14 cellular contexts compared by ENCODE assay signal in the genomic region with DNA sequence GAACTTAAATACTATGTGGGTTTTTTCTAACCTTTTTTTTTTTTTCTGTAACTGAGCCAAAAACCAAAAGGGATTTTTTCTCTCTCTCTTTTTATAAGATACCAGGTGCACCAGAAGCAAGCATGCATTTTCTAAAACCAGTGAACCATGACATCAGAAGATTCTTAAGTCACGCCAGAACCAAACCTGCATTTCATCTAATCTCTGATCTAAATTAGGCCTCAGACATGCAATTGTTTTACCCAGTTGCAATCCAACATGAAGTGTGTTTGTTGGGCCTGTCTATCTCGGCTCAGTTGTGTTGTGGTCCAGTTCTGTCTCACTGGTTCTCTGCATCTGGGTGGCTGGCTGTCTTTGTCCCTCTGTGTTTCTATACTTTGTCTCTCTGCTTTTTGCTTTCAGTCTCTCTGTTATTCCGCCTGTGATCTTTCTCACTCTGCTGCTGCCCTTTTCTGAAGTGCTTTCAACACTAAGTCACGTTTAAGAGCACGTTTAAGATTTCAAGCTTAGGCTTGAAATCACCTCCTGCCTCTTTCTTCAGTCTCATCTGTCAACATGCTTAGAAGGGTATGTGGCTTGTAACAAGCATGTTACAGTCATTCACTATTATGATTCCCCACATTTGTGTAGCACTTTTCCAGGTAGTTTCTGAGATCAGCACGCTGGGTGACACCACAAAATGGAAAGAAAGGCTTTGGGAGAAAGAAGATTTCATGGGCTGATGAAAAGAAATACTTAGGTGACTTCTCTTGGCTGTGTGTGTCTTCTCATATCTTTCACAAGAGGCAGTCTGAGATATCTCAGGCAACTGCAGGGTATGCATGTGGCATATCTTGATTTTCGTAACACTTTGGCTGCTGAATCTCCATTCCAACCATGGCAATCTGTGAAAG.
A peak's percentile ranks its signal among the peaks of the same experiment; 100 is the strongest.
DNase-seq lines count a peak whose midpoint lies in the region; ATAC-seq and TF ChIP-seq lines count a peak whose summit lies in the region.
"Had no signal": no experiment of that assay in that cellular context is flagged by ENCODE, and none has a peak within 500 bp of the region (broad histone marks: within the 10 kb centered on the region; RNA-seq: fewer than 3 reads in every experiment).

No MANE protein-coding gene starts in this region.

- H3K4me3 ChIP-seq in GM12865 (ENCODE audit: low read depth, low read length), result peak overlapping the region; percentile 30
- no peak overlapping the region for H3K4me3 ChIP-seq in foreskin fibroblast (ENCODE audit: low read depth in 1 of 2, low read length in 2 of 2)
- H3K4me3 ChIP-seq: mucosa of descending colon, Peyer's patch had no signal

- no peaks in the 10 kb centered on the region for H3K36me3 Mint-ChIP-seq in type B pancreatic cell
- H3K36me3 Mint-ChIP-seq: CD4-positive, alpha-beta memory T cell had no signal

- H3K4me1 Mint-ChIP-seq in type B pancreatic cell (ENCODE audit: unreplicated experiment), result no peaks in the 10 kb centered on the region
- H3K4me1 Mint-ChIP-seq: CD4-positive, alpha-beta memory T cell; central memory CD8-positive, alpha-beta T cell had no signal

- no peaks in the 10 kb centered on the region for H3K27me3 Mint-ChIP-seq in type B pancreatic cell
- H3K27me3 Mint-ChIP-seq: CD4-positive, alpha-beta memory T cell; central memory CD8-positive, alpha-beta T cell had no signal

- peaks cover 3% of the 10 kb centered on the region for H3K9me3 Mint-ChIP-seq in type B pancreatic cell

- no peak overlapping the region for H3K4me3 Mint-ChIP-seq in type B pancreatic cell
- H3K4me3 Mint-ChIP-seq: CD4-positive, alpha-beta memory T cell; central memory CD8-positive, alpha-beta T cell had no signal

- ATAC-seq in GM21360 (IDR thresholded peaks at IDR 0.05; ENCODE audit: unreplicated experiment) (peak; percentile 62), HG03354 (IDR thresholded peaks at IDR 0.05; ENCODE audit: poor library complexity, severe bottlenecking, unreplicated experiment) (peak; percentile 78)
- ATAC-seq: mucosa of descending colon had no signal

- DNase-seq in GM12865 (ENCODE audit: low read depth) (peak; percentile 88), SK-N-DZ (ENCODE audit: low spot score) (peak; percentile 3), HPDE6-E6E7 (ENCODE audit: extremely low spot score) (no peak), type B pancreatic cell (ENCODE audit: extremely low spot score, unreplicated experiment) (no peak), foreskin fibroblast (no peak), AG08396 (ENCODE audit: low spot score) (no peak)
- DNase-seq: CD4-positive, alpha-beta memory T cell; glutamatergic neuron; KG1; mucosa of descending colon; Peyer's patch had no signal

- TF ChIP-seq CTCF in GM12865 (IDR thresholded peaks at IDR 0.05; ENCODE audit: insufficient read depth, low read depth, low read length, missing control alignments), result no peak
- no peak for TF ChIP-seq CTCF in type B pancreatic cell (conservative IDR thresholded peaks at IDR 0.05)
- TF ChIP-seq CTCF in foreskin fibroblast (IDR thresholded peaks at IDR 0.05; ENCODE audit: low read depth, low read length), result no peak

- H3K27ac Mint-ChIP-seq in type B pancreatic cell, result no peak overlapping the region

Comparison
In these comparisons a context has a peak if more than half of its experiments do, and no peak if none do; other contexts are left out.
1. DNase-seq: peak in GM12865 (single experiment) and SK-N-DZ (single experiment); none in HPDE6-E6E7 (single experiment), type B pancreatic cell (single experiment), foreskin fibroblast (0 of 2) and AG08396 (single experiment).